In the genomic region with DNA sequence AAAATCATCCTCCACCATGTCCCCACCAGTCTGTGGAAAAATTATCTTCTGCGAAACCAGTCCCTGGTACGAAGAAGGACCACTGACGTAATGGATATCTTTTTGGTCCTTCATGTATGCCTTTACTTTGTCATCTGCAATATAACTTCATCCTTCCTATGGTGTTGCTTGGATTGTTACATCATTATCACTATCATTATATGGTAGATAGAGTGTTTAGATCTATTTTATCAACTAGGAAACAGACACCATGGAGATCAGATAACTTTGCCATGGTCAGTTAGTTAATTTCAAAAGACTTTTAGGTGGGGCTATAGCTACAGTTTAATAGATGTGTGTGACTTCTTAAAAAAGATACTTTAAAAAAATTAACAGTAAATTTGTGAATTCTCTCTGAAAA, we compare ENCODE assay signal across 18 cellular contexts. TPM values are rescaled to one million over a fixed set of nuclear protein-coding genes. Genes with fewer than 3 reads are reported as not detected.
DNase-seq lines count a peak whose midpoint lies in the region; ATAC-seq, FAIRE-seq and TF ChIP-seq lines count a peak whose summit lies in the region.
"Had no signal": no experiment of that assay in that cellular context is flagged by ENCODE, and none has a peak within 500 bp of the region (broad histone marks: within the 10 kb centered on the region; RNA-seq: fewer than 3 reads in every experiment).

No MANE protein-coding gene starts in this region.

- H3K4me1 ChIP-seq in HepG2 (ENCODE audit: insufficient read depth, low read length), result no peaks in the 10 kb centered on the region
- H3K4me1 ChIP-seq in right lobe of liver, result no peaks in the 10 kb centered on the region
- H3K4me1 ChIP-seq in prostate gland (replicated peaks), result no peaks in the 10 kb centered on the region
- H3K4me1 ChIP-seq: BLaER1 had no signal

- H3K4me3 Mint-ChIP-seq in activated T-helper 17 cell treated with anti-CD3 and anti-CD28 coated beads, Interleukin-2, amount 50 U/mL, for 72 hours, result no peak overlapping the region
- H3K4me3 Mint-ChIP-seq: CD14-positive monocyte; CD4-positive, alpha-beta memory T cell; H9 had no signal

- TF ChIP-seq EP300 in HepG2 (IDR thresholded peaks at IDR 0.05; ENCODE audit: low read depth in 2 of 2, low read length in 2 of 2) (no peak), HepG2 (CRISPR knock-in tag; IDR thresholded peaks at IDR 0.05; ENCODE audit: borderline replicate concordance) (no peak)

- H3K4me1 Mint-ChIP-seq in activated T-helper 17 cell treated with anti-CD3 and anti-CD28 coated beads, Interleukin-2, amount 50 U/mL, for 72 hours, result no peaks in the 10 kb centered on the region
- H3K4me1 Mint-ChIP-seq: CD14-positive monocyte; CD4-positive, alpha-beta memory T cell had no signal

- no peaks in the 10 kb centered on the region for H4K20me1 ChIP-seq in HepG2 (ENCODE audit: insufficient read depth, low read length)
- H4K20me1 ChIP-seq: BLaER1 had no signal

- ATAC-seq in HepG2 (no peak), right lobe of liver (no peak)
- ATAC-seq in activated T-helper 17 cell treated with anti-CD3 and anti-CD28 coated beads, Interleukin-2, amount 50 U/mL, for 72 hours (replicated peaks), result no peak

- intact Hi-C loops in HepG2 (cut with micrococcal nuclease; ENCODE audit: unreplicated experiment), result no loop called here
- intact Hi-C loops in right lobe of liver (cut with DNase I), result no loop called here
- intact Hi-C loops in prostate gland (cut with DNase I), result no loop called here

- TF ChIP-seq POLR2A in HepG2 (IDR thresholded peaks at IDR 0.05; ENCODE audit: insufficient read depth in 1 of 2, low read depth in 2 of 2, low read length in 2 of 2), result no peak
- TF ChIP-seq POLR2A in right lobe of liver (IDR thresholded peaks at IDR 0.05), result no peak
- TF ChIP-seq POLR2A in erythroblast (IDR thresholded peaks at IDR 0.05; ENCODE audit: low read length), result no peak
- no peak for TF ChIP-seq POLR2A in prostate gland (IDR thresholded peaks at IDR 0.05)

- H3K9me3 Mint-ChIP-seq in activated T-helper 17 cell treated with anti-CD3 and anti-CD28 coated beads, Interleukin-2, amount 50 U/mL, for 72 hours, result no peaks in the 10 kb centered on the region
- H3K9me3 Mint-ChIP-seq: CD14-positive monocyte; CD4-positive, alpha-beta memory T cell; H9 had no signal

- no peak overlapping the region for H3K4me2 ChIP-seq in HepG2 (ENCODE audit: low read depth, low read length)
- H3K4me2 ChIP-seq: BLaER1 had no signal

- H3K4me3 ChIP-seq in HepG2 (replicated peaks in 1 of 3; ENCODE audit: insufficient read depth in 1 of 3, low read depth in 2 of 3, low read length in 3 of 3), result no peak overlapping the region
- no peak overlapping the region for H3K4me3 ChIP-seq in right lobe of liver
- no peak overlapping the region for H3K4me3 ChIP-seq in prostate gland
- H3K4me3 ChIP-seq: BLaER1 had no signal

- TF ChIP-seq RAD21 in HepG2 (CRISPR knock-in tag; IDR thresholded peaks at IDR 0.05), result no peak

- H3K9me3 ChIP-seq in HepG2 (ENCODE audit: low read length), result no peaks in the 10 kb centered on the region
- H3K9me3 ChIP-seq in right lobe of liver, result no peaks in the 10 kb centered on the region
- H3K9me3 ChIP-seq in prostate gland, result no peaks in the 10 kb centered on the region
- H3K9me3 ChIP-seq: BLaER1 had no signal

- H3K27ac Mint-ChIP-seq in activated T-helper 17 cell treated with anti-CD3 and anti-CD28 coated beads, Interleukin-2, amount 50 U/mL, for 72 hours, result peak overlapping the region; percentile 21
- H3K27ac Mint-ChIP-seq: CD14-positive monocyte, H9 had no signal

- no peak for FAIRE-seq in HepG2 (lab: Jason Lieb, UNC)
- FAIRE-seq: GM19239, H1 had no signal

- H2AFZ ChIP-seq in HepG2 (ENCODE audit: low read length), result no peak overlapping the region

- no peaks in the 10 kb centered on the region for H3K27me3 Mint-ChIP-seq in activated T-helper 17 cell treated with anti-CD3 and anti-CD28 coated beads, Interleukin-2, amount 50 U/mL, for 72 hours
- H3K27me3 Mint-ChIP-seq: CD4-positive, alpha-beta memory T cell had no signal

- no TSS peak for BruUV-seq in HepG2 (replicated peaks; lab: Mats Ljungman, UMichigan)

- no peaks in the 10 kb centered on the region for H3K27me3 ChIP-seq in HepG2 (ENCODE audit: control insufficient read depth in 1 of 2, insufficient read depth in 2 of 2, low read length in 2 of 2)
- no peaks in the 10 kb centered on the region for H3K27me3 ChIP-seq in right lobe of liver
- H3K27me3 ChIP-seq in prostate gland (replicated peaks; ENCODE audit: insufficient read depth), result no peaks in the 10 kb centered on the region
- H3K27me3 ChIP-seq: BLaER1 had no signal

- DNase-seq in HepG2 (ENCODE audit: low spot score) (no peak), right lobe of liver (no peak), erythroblast (lab: John Stamatoyannopoulos, UW) (peak; percentile 64 to 78), DMS79 treated with DMSO at 0.1 percent for 48 hours (lab: John Stamatoyannopoulos, UW) (no peak), hypothalamus (lab: John Stamatoyannopoulos, UW) (no peak), prostate gland (ENCODE audit: low spot score) (no peak)
- DNase-seq: 8988T; CD4-positive, alpha-beta memory T cell; DMS153; DMS79; GF-D8; H9; IMR-90 had no signal

- in situ Hi-C loops in HepG2 (cut with HindIII; ENCODE audit: extremely low pct_ligation_motif_present, low pct_unique_long_range_greater_than_20kb), result no loop called here

- WGBS in HepG2 (ENCODE audit: low lambda C conversion rate), result 99% methylated on average over 3 of the region's 3 CpGs
- WGBS in right lobe of liver (ENCODE audit: insufficient coverage, low coverage, low lambda C conversion rate, missing lambda C conversion rate), result 97% methylated on average over 3 of the region's 3 CpGs
- WGBS in prostate gland, result 99% methylated on average over 3 of the region's 3 CpGs

- H3K79me2 ChIP-seq in HepG2 (ENCODE audit: insufficient read depth, low read length), result no peaks in the 10 kb centered on the region

- CTCF ChIA-PET in HepG2 (lab: Yijun Ruan, JAX; ENCODE audit: low intra/inter-chr PET ratio, low total read pairs), result no interaction called here

- H3K36me3 Mint-ChIP-seq in activated T-helper 17 cell treated with anti-CD3 and anti-CD28 coated beads, Interleukin-2, amount 50 U/mL, for 72 hours (ENCODE audit: low read depth), result peaks cover 91% of the 10 kb centered on the region

- POLR2A ChIA-PET in HepG2 (lab: Yijun Ruan, JAX), result no interaction called here

- no peak overlapping the region for H3K27ac ChIP-seq in HepG2 (ENCODE audit: extremely low read length, insufficient read depth, low read length)
- no peak overlapping the region for H3K27ac ChIP-seq in right lobe of liver
- no peak overlapping the region for H3K27ac ChIP-seq in prostate gland
- H3K27ac ChIP-seq: BLaER1 had no signal

- TF ChIP-seq CTCF in HepG2 (CRISPR knock-in tag; IDR thresholded peaks at IDR 0.05) (no peak), right lobe of liver (IDR thresholded peaks at IDR 0.05) (no peak), prostate gland (IDR thresholded peaks at IDR 0.05) (no peak)

- H3K36me3 ChIP-seq in HepG2 (replicated peaks in 1 of 2; ENCODE audit: control insufficient read depth in 1 of 2, insufficient read depth in 2 of 2, low read length in 2 of 2) (peaks cover 14 to 56% of the 10 kb centered on the region in 2 experiments), right lobe of liver (peaks cover 0 to 89% (median 39%) of the 10 kb centered on the region in 4 donors), prostate gland (no peaks in the 10 kb centered on the region)

- H3K9ac ChIP-seq in HepG2 (ENCODE audit: insufficient read depth, low read depth, low read length), result no peak overlapping the region
- H3K9ac ChIP-seq: BLaER1 had no signal

RNA-seq across cellular contexts. Expression of gene CAMLG, which starts 23.8 kb away (rescaled TPM):
- total RNA-seq in HepG2 (2016; rRNA removed; fragmentation: Illumina TruSeq; extraction: Trizol) (19.8 and 23.1 TPM in 2 replicates), right lobe of liver (10 to 100 TPM in 4 of 6 experiments, 1 to 10 TPM in 2; 8.2 to 16.9 (median 12.0) TPM), prostate gland (10 to 100 TPM; 26.4 to 31.3 TPM)
- total RNA-seq in HepG2 (2016; cell fraction: cytosol; rRNA removed; fragmentation: Illumina TruSeq; extraction: Trizol; ENCODE audit: low read depth), result 23.5 and 24.9 TPM in 2 replicates
- 20.0 and 21.5 TPM in 2 replicates for total RNA-seq in HepG2 (2016; cell fraction: insoluble cytoplasmic fraction; rRNA removed; fragmentation: Illumina TruSeq; extraction: Trizol)
- total RNA-seq in HepG2 (2016; cell fraction: membrane; rRNA removed; fragmentation: Illumina TruSeq; extraction: Trizol), result 33.2 and 35.7 TPM in 2 replicates
- 11.0 and 11.6 TPM in 2 replicates for total RNA-seq in HepG2 (2016; cell fraction: nucleus; rRNA removed; fragmentation: Illumina TruSeq; extraction: Trizol)
- polyA plus RNA-seq in HepG2 (2011; rRNA removed), result 12.6 and 14.2 TPM in 2 replicates
- 10.9 and 13.9 TPM in 2 replicates for polyA plus RNA-seq in HepG2 (2011; cell fraction: cytosol; rRNA removed)
- 2.9 and 4.7 TPM in 2 replicates for polyA plus RNA-seq in HepG2 (2011; cell fraction: nucleus; rRNA removed)
- polyA plus RNA-seq in HepG2 (2012), result 31.0 and 34.7 TPM in 2 replicates
- polyA plus RNA-seq in HepG2 (2016; cell fraction: cytosol; fragmentation: Illumina TruSeq; extraction: Trizol; ENCODE audit: low read depth), result 28.1 and 30.4 TPM in 2 replicates
- 24.7 and 27.1 TPM in 2 replicates for polyA plus RNA-seq in HepG2 (2016; cell fraction: insoluble cytoplasmic fraction; fragmentation: Illumina TruSeq; extraction: Trizol; ENCODE audit: low read depth)
- polyA plus RNA-seq in HepG2 (2016; cell fraction: membrane; fragmentation: Illumina TruSeq; extraction: Trizol; ENCODE audit: low read depth), result 36.6 and 38.4 TPM in 2 replicates
- 19.5 and 22.4 TPM in 2 replicates for polyA plus RNA-seq in HepG2 (2016; cell fraction: nucleus; fragmentation: Illumina TruSeq; extraction: Trizol; ENCODE audit: insufficient read depth, low read depth)
- 2.3 and 3.2 TPM in 2 replicates for polyA minus RNA-seq in HepG2 (2011; rRNA and poly(A)+ RNA removed; ENCODE audit: low replicate concordance)
- 8.8 and 11.9 TPM in 2 replicates for polyA minus RNA-seq in HepG2 (2011; cell fraction: cytosol; rRNA and poly(A)+ RNA removed)
- polyA minus RNA-seq in HepG2 (2011; cell fraction: nucleus; rRNA and poly(A)+ RNA removed), result 3.7 and 5.1 TPM in 2 replicates
- total RNA-seq in activated T-helper 17 cell treated with anti-CD3 and anti-CD28 coated beads, Interleukin-2, amount 50 U/mL, for 72 hours, result 10 to 100 TPM; 35.8 to 47.6 TPM

RNA-seq across cellular contexts. Expression of gene DDX46, which starts 44.0 kb away (rescaled TPM):
- total RNA-seq in HepG2 (2016; rRNA removed; fragmentation: Illumina TruSeq; extraction: Trizol) (59.3 and 74.8 TPM in 2 replicates), right lobe of liver (10 to 100 TPM; 13.6 to 22.6 (median 20.6) TPM), prostate gland (10 to 100 TPM; 25.9 to 28.2 TPM)
- total RNA-seq in HepG2 (2016; cell fraction: cytosol; rRNA removed; fragmentation: Illumina TruSeq; extraction: Trizol; ENCODE audit: low read depth), result 9.2 and 10.8 TPM in 2 replicates
- 57.7 and 74.7 TPM in 2 replicates for total RNA-seq in HepG2 (2016; cell fraction: insoluble cytoplasmic fraction; rRNA removed; fragmentation: Illumina TruSeq; extraction: Trizol)
- 13.4 and 13.9 TPM in 2 replicates for total RNA-seq in HepG2 (2016; cell fraction: membrane; rRNA removed; fragmentation: Illumina TruSeq; extraction: Trizol)
- 56.2 and 63.4 TPM in 2 replicates for total RNA-seq in HepG2 (2016; cell fraction: nucleus; rRNA removed; fragmentation: Illumina TruSeq; extraction: Trizol)
- 26.0 and 27.3 TPM in 2 replicates for polyA plus RNA-seq in HepG2 (2011; rRNA removed)
- 9.4 and 11.2 TPM in 2 replicates for polyA plus RNA-seq in HepG2 (2011; cell fraction: cytosol; rRNA removed)
- polyA plus RNA-seq in HepG2 (2011; cell fraction: nucleus; rRNA removed), result 33.3 and 43.1 TPM in 2 replicates
- polyA plus RNA-seq in HepG2 (2012), result 36.2 and 43.7 TPM in 2 replicates
- polyA plus RNA-seq in HepG2 (2016; cell fraction: cytosol; fragmentation: Illumina TruSeq; extraction: Trizol; ENCODE audit: low read depth), result 1.3 and 1.7 TPM in 2 replicates
- 64.7 and 69.7 TPM in 2 replicates for polyA plus RNA-seq in HepG2 (2016; cell fraction: insoluble cytoplasmic fraction; fragmentation: Illumina TruSeq; extraction: Trizol; ENCODE audit: low read depth)
- polyA plus RNA-seq in HepG2 (2016; cell fraction: membrane; fragmentation: Illumina TruSeq; extraction: Trizol; ENCODE audit: low read depth), result 5.2 and 6.1 TPM in 2 replicates
- polyA plus RNA-seq in HepG2 (2016; cell fraction: nucleus; fragmentation: Illumina TruSeq; extraction: Trizol; ENCODE audit: insufficient read depth, low read depth), result 57.5 and 72.7 TPM in 2 replicates
- 29.9 and 61.5 TPM in 2 replicates for polyA minus RNA-seq in HepG2 (2011; rRNA and poly(A)+ RNA removed; ENCODE audit: low replicate concordance)
- 20.5 and 24.4 TPM in 2 replicates for polyA minus RNA-seq in HepG2 (2011; cell fraction: cytosol; rRNA and poly(A)+ RNA removed)
- polyA minus RNA-seq in HepG2 (2011; cell fraction: nucleus; rRNA and poly(A)+ RNA removed), result 82.6 and 87.2 TPM in 2 replicates
- total RNA-seq in activated T-helper 17 cell treated with anti-CD3 and anti-CD28 coated beads, Interleukin-2, amount 50 U/mL, for 72 hours, result 10 to 100 TPM; 55.2 to 99.2 TPM

Comparison
In these comparisons a context has a peak if more than half of its experiments do, and no peak if none do; other contexts are left out.
1. DNase-seq: peak in erythroblast (2 of 2); none in HepG2 (single experiment), right lobe of liver (0 of 3), DMS79 treated with DMSO at 0.1 percent for 48 hours (single experiment), hypothalamus (0 of 51) and prostate gland (single experiment).